Comparison of ENCODE assay signal across 9 cellular contexts in genomic region chr2:72864500-72864899, GRCh38. TPM values are rescaled to one million over a fixed set of nuclear protein-coding genes. Genes with fewer than 3 reads are reported as not detected.
DNase-seq lines count a peak whose midpoint lies in the region; ATAC-seq and TF ChIP-seq lines count a peak whose summit lies in the region.
"Had no signal": no experiment of that assay in that cellular context is flagged by ENCODE, and none has a peak within 500 bp of the region (broad histone marks: within the 10 kb centered on the region; RNA-seq: fewer than 3 reads in every experiment).

No MANE protein-coding gene starts in this region.

- DNase-seq in kidney glomerular epithelial cell (lab: John Stamatoyannopoulos, UW): peak; percentile 69
- DNase-seq in BE2C: no peak
- no peak for DNase-seq in ovary
- DNase-seq in NCI-H510A (lab: John Stamatoyannopoulos, UW): no peak
- DNase-seq in NCI-H774 (lab: John Stamatoyannopoulos, UW): no peak
- DNase-seq: NCI-H1092 had no signal

- H3K27ac ChIP-seq in OCI-LY3 (ENCODE audit: low read length) (peak overlapping the region; percentile 71), ovary (no peak overlapping the region)

- no peaks in the 10 kb centered on the region for H3K79me2 ChIP-seq in OCI-LY3 (ENCODE audit: low read length)

- ATAC-seq in GM18511 (IDR thresholded peaks at IDR 0.05; ENCODE audit: unreplicated experiment) (peak; percentile 68), GM21786 (IDR thresholded peaks at IDR 0.05; ENCODE audit: unreplicated experiment) (peak; percentile 50)

- H3K9ac ChIP-seq in OCI-LY3 (ENCODE audit: low read length): peak overlapping the region; percentile 23; the same call in 1 of the 2 replicates

- no peaks in the 10 kb centered on the region for H3K36me3 ChIP-seq in OCI-LY3 (replicated peaks; ENCODE audit: low read depth, low read length)
- H3K36me3 ChIP-seq in BE2C: no peaks in the 10 kb centered on the region
- H3K36me3 ChIP-seq in ovary: no peaks in the 10 kb centered on the region

- H3K9me3 ChIP-seq in OCI-LY3 (ENCODE audit: insufficient read depth, low read length) (no peaks in the 10 kb centered on the region), BE2C (no peaks in the 10 kb centered on the region), ovary (no peaks in the 10 kb centered on the region)

- peaks cover 8% of the 10 kb centered on the region; the same call in 1 of the 2 replicates for H3K27me3 ChIP-seq in OCI-LY3 (ENCODE audit: low read depth, low read length)
- H3K27me3 ChIP-seq in BE2C: peaks cover 8% of the 10 kb centered on the region; the same call in 1 of the 2 replicates
- H3K27me3 ChIP-seq in ovary: no peaks in the 10 kb centered on the region

- peak overlapping the region; percentile 68 for H3K4me2 ChIP-seq in OCI-LY3 (ENCODE audit: low read length)

- TF ChIP-seq CTCF in OCI-LY3 (IDR thresholded peaks at IDR 0.05; ENCODE audit: low read depth, low read length): no peak
- TF ChIP-seq CTCF in BE2C (IDR thresholded peaks at IDR 0.05; ENCODE audit: low read depth, low read length): no peak
- no peak for TF ChIP-seq CTCF in ovary (IDR thresholded peaks at IDR 0.05)

- intact Hi-C loops in ovary (cut with DNase I): loop anchor here in 2 of 4 donors (5.0 to 10.0 kb wide), 2 partner anchors 97 to 1320 kb away; no protein-coding TSS in a partner anchor

- H2AFZ ChIP-seq in OCI-LY3 (ENCODE audit: low read depth, low read length): no peak overlapping the region

- no peaks in the 10 kb centered on the region for H4K20me1 ChIP-seq in OCI-LY3 (ENCODE audit: insufficient read depth, low read length)

- H3K4me3 ChIP-seq in OCI-LY3 (ENCODE audit: low read length) (peak overlapping the region; percentile 30), BE2C (ENCODE audit: low read depth, low read length) (no peak overlapping the region), ovary (no peak overlapping the region)

- no peak for TF ChIP-seq EP300 in ovary (IDR thresholded peaks at IDR 0.05)

- H3K4me1 ChIP-seq in OCI-LY3 (ENCODE audit: low read length) (peaks cover 52% of the 10 kb centered on the region), BE2C (no peaks in the 10 kb centered on the region), ovary (ENCODE audit: insufficient read depth) (no peaks in the 10 kb centered on the region)

- no peak for TF ChIP-seq POLR2A in ovary (IDR thresholded peaks at IDR 0.05)

- WGBS in ovary, 3 donors: 15 to 24% (median 21%) methylated on average over 2 of the region's 2 CpGs

RNA-seq across cellular contexts. Expression of gene SPR, which starts 22.7 kb away (rescaled TPM):
- 4.8 TPM for polyA plus RNA-seq in BE2C (2012; ENCODE audit: insufficient read depth, insufficient read length, low read depth)
- total RNA-seq in ovary: 10 to 100 TPM in 6 of 7 donors, 1 to 10 TPM in 1; 9.3 to 36.2 (median 18.5) TPM
- 10 to 100 TPM; 11.9 to 26.1 TPM for polyA plus RNA-seq in ovary

RNA-seq across cellular contexts. Expression of gene EXOC6B, which starts 38.7 kb away (rescaled TPM):
- 1.4 TPM for polyA plus RNA-seq in BE2C (2012; ENCODE audit: insufficient read depth, insufficient read length, low read depth)
- total RNA-seq in ovary: 10 to 100 TPM; 24.0 to 84.9 (median 67.8) TPM
- polyA plus RNA-seq in ovary: 10 to 100 TPM; 11.9 to 21.5 TPM

RNA-seq across cellular contexts. Expression of gene EMX1, which starts 52.8 kb away (rescaled TPM):
- polyA plus RNA-seq in BE2C (2012; ENCODE audit: insufficient read depth, insufficient read length, low read depth): not detected
- 1 to 10 TPM in 1 of 7 donors, under 1 TPM in 2, not detected in 4; 0.20 to 1.1 (median 0.28) TPM for total RNA-seq in ovary
- under 1 TPM in 1 of 2 donors, not detected in 1; 0.28 TPM for polyA plus RNA-seq in ovary
